ENCODE assay signal across 1 cellular context in genomic region chr5:168285696-168286095, GRCh38.
TF ChIP-seq lines count a peak whose summit lies in the region.

No MANE protein-coding gene starts in this region.

TF ChIP-seq in H1, 55 proteins besides CTCF, POLR2A, EP300 and RAD21:
- no peak for TF ChIP-seq SAP30 (IDR thresholded peaks at IDR 0.05; ENCODE audit: insufficient read depth, insufficient replicate concordance, low read length)
- no peak for TF ChIP-seq BACH1 (IDR thresholded peaks at IDR 0.05; ENCODE audit: low read length)
- no peak for TF ChIP-seq BRCA1 (IDR thresholded peaks at IDR 0.05; ENCODE audit: low read depth, low read length)
- TF ChIP-seq POLR2AphosphoS5 (IDR thresholded peaks at IDR 0.05; ENCODE audit: low read depth, low read length): no peak
- TF ChIP-seq SIX5 (IDR thresholded peaks at IDR 0.05; ENCODE audit: low read depth, low read length): no peak
- TF ChIP-seq ATF3 (IDR thresholded peaks at IDR 0.05; ENCODE audit: insufficient read depth, low read depth, low read length): no peak
- no peak for TF ChIP-seq ZNF274 (IDR thresholded peaks at IDR 0.05; ENCODE audit: borderline replicate concordance, extremely low read depth, low read length)
- TF ChIP-seq RNF2 (IDR thresholded peaks at IDR 0.05; ENCODE audit: borderline replicate concordance, low read depth, low read length, missing control alignments, poor library complexity, severe bottlenecking): no peak
- no peak for TF ChIP-seq PHF8 (conservative IDR thresholded peaks at IDR 0.05; ENCODE audit: low read depth, low read length)
- TF ChIP-seq TCF12 (IDR thresholded peaks at IDR 0.05; ENCODE audit: low read depth, low read length): no peak
- TF ChIP-seq RFX5 (IDR thresholded peaks at IDR 0.05; ENCODE audit: borderline replicate concordance, low read depth, low read length): no peak
- no peak for TF ChIP-seq EGR1 (IDR thresholded peaks at IDR 0.05; ENCODE audit: borderline replicate concordance, low read depth, low read length)
- no peak for TF ChIP-seq TAF1 (IDR thresholded peaks at IDR 0.05; ENCODE audit: low read depth, low read length)
- no peak for TF ChIP-seq MAFK (IDR thresholded peaks at IDR 0.05; ENCODE audit: low read depth, low read length)
- no peak for TF ChIP-seq E2F6 (IDR thresholded peaks at IDR 0.05)
- no peak for TF ChIP-seq TAF7 (optimal IDR thresholded peaks at IDR 0.05; ENCODE audit: borderline replicate concordance, low read depth, low read length)
- TF ChIP-seq EZH2 (IDR thresholded peaks at IDR 0.05; ENCODE audit: low read depth, low read length, severe bottlenecking): no peak
